19 cellular contexts compared by ENCODE assay signal in genomic region chr12:79508622-79509021, GRCh38.
"Had no signal": no experiment of that assay in that cellular context is flagged by ENCODE, and none has a peak within 500 bp of the region (broad histone marks: within the 10 kb centered on the region; RNA-seq: fewer than 3 reads in every experiment).

No MANE protein-coding gene starts in this region.

- H3K4me1 ChIP-seq: body of pancreas, left lung, pancreas, stomach, suprapubic skin, tibial nerve had no signal

- H3K27ac ChIP-seq: body of pancreas, cardiac muscle cell, left lung, neutrophil, pancreas, skin epidermis, stomach, suprapubic skin, tibial nerve had no signal

- ATAC-seq: body of pancreas; left lung; natural killer cell treated with Interleukin-12 subunit alpha and Interleukin-12 subunit beta and Interleukin-15 and Interleukin-18, amount 100 ng/mL, for 72 hours; pancreas; right cardiac atrium had no signal

- H3K36me3 ChIP-seq: cardiac muscle cell, left lung, neutrophil, pancreas, stomach, suprapubic skin, tibial nerve had no signal

- H3K27me3 ChIP-seq: body of pancreas, cardiac muscle cell, left lung, neutrophil, pancreas, stomach, suprapubic skin, tibial nerve had no signal

- DNase-seq: activated gamma-delta T cell treated with Interleukin-2 at 50 U/mL for 16 hours; activated T-cell treated with anti-CD3 and anti-CD28 coated beads, Interleukin-2, amount 50 U/mL, for 1 hour; anterior cingulate cortex; body of pancreas; effector CD4-positive, alpha-beta T cell; foreskin melanocyte; kidney glomerular epithelial cell; left lung; midbrain; pancreas; right cardiac atrium; stimulated activated CD4-positive, alpha-beta T cell treated with anti-CD3 and anti-CD28 coated beads, Interleukin-1b, Interleukin-23, amount 100 ng/mL, for 48 hours; stomach had no signal

- H3K4me3 ChIP-seq: body of pancreas, cardiac muscle cell, left lung, pancreas, skin epidermis, stomach, suprapubic skin, tibial nerve had no signal

- H3K9me3 ChIP-seq: body of pancreas, neutrophil, pancreas, suprapubic skin had no signal
